In the genomic region with DNA sequence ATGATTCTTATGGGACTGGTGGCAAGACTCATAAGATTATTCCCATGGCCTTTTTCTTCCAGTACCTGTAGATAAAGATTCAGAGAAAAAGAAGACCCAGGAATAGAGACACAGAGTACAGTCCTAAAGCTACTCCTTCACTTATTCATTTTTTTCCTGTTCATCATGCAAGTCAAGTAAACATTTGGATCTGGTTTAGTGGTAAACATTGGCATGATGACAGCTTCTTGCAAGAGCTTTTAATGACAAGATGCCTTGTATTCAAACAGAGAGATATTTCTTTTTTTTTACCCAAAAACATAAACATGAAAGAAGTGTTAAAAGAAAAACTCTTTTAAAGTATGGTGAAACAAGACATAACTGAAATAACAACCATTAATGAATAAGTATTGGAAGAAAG, we compare ENCODE assay signal across 20 cellular contexts. TPM values are rescaled to one million over a fixed set of nuclear protein-coding genes. Genes with fewer than 3 reads are reported as not detected.
DNase-seq lines count a peak whose midpoint lies in the region; ATAC-seq and TF ChIP-seq lines count a peak whose summit lies in the region.
"Had no signal": no experiment of that assay in that cellular context is flagged by ENCODE, and none has a peak within 500 bp of the region (broad histone marks: within the 10 kb centered on the region; RNA-seq: fewer than 3 reads in every experiment).

No MANE protein-coding gene starts in this region.

- H2BK15ac ChIP-seq in mesenchymal stem cell (ENCODE audit: low read depth, poor library complexity, severe bottlenecking): no peak overlapping the region

- H4K8ac ChIP-seq in mesenchymal stem cell (ENCODE audit: low read length): no peak overlapping the region

- H3K4ac ChIP-seq in mesenchymal stem cell (ENCODE audit: low read depth in 1 of 2, low read length in 2 of 2): no peak overlapping the region

- H3K27ac ChIP-seq in PC-3 (ENCODE audit: low read length) (no peak overlapping the region), mesenchymal stem cell (ENCODE audit: low read length, poor library complexity, severe bottlenecking) (no peak overlapping the region), OCI-LY7 (ENCODE audit: low read depth, low read length, poor library complexity, severe bottlenecking) (no peak overlapping the region)

- POLR2A ChIA-PET in PC-3 (lab: Charles Lee; ENCODE audit: unreplicated experiment): no interaction called here
- POLR2A ChIA-PET in OCI-LY7 (lab: Charles Lee): interaction anchor here (0.7 to 1.4 kb wide), 2 partner anchors 15 to 111 kb away, joined by 3 to 4 read pairs; no protein-coding TSS in a partner anchor

- no peak overlapping the region for H2AK5ac ChIP-seq in mesenchymal stem cell (ENCODE audit: low read length, severe bottlenecking)

- H3K79me1 ChIP-seq in mesenchymal stem cell (replicated peaks; ENCODE audit: low read length, poor library complexity, severe bottlenecking): no peaks in the 10 kb centered on the region

- H3K4me1 ChIP-seq in PC-3 (ENCODE audit: insufficient read depth, low read length): no peaks in the 10 kb centered on the region
- H3K4me1 ChIP-seq in mesenchymal stem cell (ENCODE audit: control insufficient read depth, insufficient read depth, low read depth, low read length): no peaks in the 10 kb centered on the region
- H3K4me1 ChIP-seq in OCI-LY7 (ENCODE audit: insufficient read depth, low read length, poor library complexity, severe bottlenecking): no peaks in the 10 kb centered on the region

- no peak overlapping the region for H3K23ac ChIP-seq in mesenchymal stem cell (ENCODE audit: low read length in 2 of 2)

- H3K27me3 ChIP-seq in PC-3 (ENCODE audit: low read length): peaks cover 11% of the 10 kb centered on the region
- peaks cover 36 to 43% of the 10 kb centered on the region in 2 experiments for H3K27me3 ChIP-seq in mesenchymal stem cell (ENCODE audit: control insufficient read depth in 1 of 2, insufficient read depth in 1 of 2, low read length in 2 of 2)

- H4K91ac ChIP-seq in mesenchymal stem cell (ENCODE audit: low read length): no peak overlapping the region

- H3K79me2 ChIP-seq in PC-3 (ENCODE audit: low read length) (no peaks in the 10 kb centered on the region), OCI-LY7 (ENCODE audit: insufficient read depth, low read depth, low read length) (no peaks in the 10 kb centered on the region)

- TF ChIP-seq CTCF in AG10803 (conservative IDR thresholded peaks at IDR 0.05; ENCODE audit: low read length) (no peak), PC-3 (conservative IDR thresholded peaks at IDR 0.05; ENCODE audit: low read depth, low read length) (no peak), fibroblast of mammary gland (conservative IDR thresholded peaks at IDR 0.05; ENCODE audit: control insufficient read depth, insufficient read depth, low read depth, low read length) (no peak), OCI-LY7 (conservative IDR thresholded peaks at IDR 0.05; ENCODE audit: low read length) (no peak)

- ATAC-seq in PC-3: no peak
- no peak for ATAC-seq in HG02623 (IDR thresholded peaks at IDR 0.05; ENCODE audit: unreplicated experiment)
- no peak for ATAC-seq in GM19452 (IDR thresholded peaks at IDR 0.05; ENCODE audit: unreplicated experiment)
- ATAC-seq: GM12878, GM23338 had no signal

- H3K36me3 ChIP-seq in PC-3 (ENCODE audit: low read depth, low read length) (no peaks in the 10 kb centered on the region), mesenchymal stem cell (ENCODE audit: control insufficient read depth in 1 of 2, insufficient read depth in 2 of 2, low read depth in 1 of 2, low read length in 2 of 2) (no peaks in the 10 kb centered on the region), OCI-LY7 (ENCODE audit: insufficient read depth, low read length) (no peaks in the 10 kb centered on the region)

- no peaks in the 10 kb centered on the region for H3K9me2 ChIP-seq in PC-3 (replicated peaks; ENCODE audit: low read length)
- H3K9me2 ChIP-seq in OCI-LY7 (ENCODE audit: insufficient read depth, low read length): no peaks in the 10 kb centered on the region

- no peak overlapping the region for H2BK12ac ChIP-seq in mesenchymal stem cell (ENCODE audit: low read length in 2 of 2)

- no peak overlapping the region for H3K14ac ChIP-seq in mesenchymal stem cell (ENCODE audit: low read length in 2 of 2)

- BruUV-seq in PC-3 (replicated peaks; lab: Mats Ljungman, UMichigan) (no TSS peak), OCI-LY7 (replicated peaks; lab: Mats Ljungman, UMichigan) (no TSS peak)

- CTCF ChIA-PET in PC-3 (lab: Charles Lee): no interaction called here
- CTCF ChIA-PET in OCI-LY7 (lab: Charles Lee; ENCODE audit: unreplicated experiment): no interaction called here

- no peak overlapping the region for H2BK5ac ChIP-seq in mesenchymal stem cell (ENCODE audit: low read depth, low read length, poor library complexity, severe bottlenecking)

- no peak overlapping the region for H3K9ac ChIP-seq in PC-3 (ENCODE audit: low read length)
- H3K9ac ChIP-seq in mesenchymal stem cell (ENCODE audit: low read length): no peak overlapping the region

- peak; percentile 31 for DNase-seq in AG10803 (ENCODE audit: low read depth)
- peak; percentile 30 for DNase-seq in PC-3
- peak; percentile 15 for DNase-seq in fibroblast of mammary gland (ENCODE audit: low read depth)
- DNase-seq in mesenchymal stem cell: peak; percentile 69
- DNase-seq in OCI-LY7 (ENCODE audit: low spot score): no peak
- no peak for DNase-seq in NCI-H2107 (lab: John Stamatoyannopoulos, UW)
- DNase-seq: 8988T; C1 segment of cervical spinal cord; Calu3; CD4-positive, alpha-beta T cell; DMS 273 treated with DMSO at 0.1 percent for 48 hours; H7 had no signal

- H2AFZ ChIP-seq in PC-3 (ENCODE audit: low read length): no peak overlapping the region
- no peak overlapping the region for H2AFZ ChIP-seq in mesenchymal stem cell (ENCODE audit: low read depth, low read length)
- no peak overlapping the region for H2AFZ ChIP-seq in OCI-LY7 (ENCODE audit: low read length)
- H2AFZ ChIP-seq: GM23338 had no signal

- no peak overlapping the region for H3K18ac ChIP-seq in mesenchymal stem cell (ENCODE audit: low read depth in 1 of 2, low read length in 2 of 2)

- H4K20me1 ChIP-seq in PC-3 (ENCODE audit: low read length): no peaks in the 10 kb centered on the region
- H4K20me1 ChIP-seq in OCI-LY7 (ENCODE audit: insufficient read depth, low read length): no peaks in the 10 kb centered on the region

- H2BK120ac ChIP-seq in mesenchymal stem cell (ENCODE audit: low read depth, low read length): no peak overlapping the region

- H3K4me3 ChIP-seq in AG10803 (ENCODE audit: low read length): no peak overlapping the region
- H3K4me3 ChIP-seq in PC-3 (ENCODE audit: low read length): no peak overlapping the region
- H3K4me3 ChIP-seq in fibroblast of mammary gland (ENCODE audit: control insufficient read depth, low read depth, low read length): no peak overlapping the region
- H3K4me3 ChIP-seq in mesenchymal stem cell (ENCODE audit: insufficient read depth in 1 of 2, low read depth in 1 of 2, low read length in 2 of 2): no peak overlapping the region
- no peak overlapping the region for H3K4me3 ChIP-seq in OCI-LY7 (ENCODE audit: low read depth, low read length, poor library complexity, severe bottlenecking)
- H3K4me3 ChIP-seq: GM12878, GM23338 had no signal

- no peaks in the 10 kb centered on the region for H3F3A ChIP-seq in PC-3 (ENCODE audit: low read length, unreplicated experiment)

- intact Hi-C loops in PC-3 (cut with micrococcal nuclease) (no loop called here), OCI-LY7 (cut with micrococcal nuclease; ENCODE audit: unreplicated experiment) (no loop called here)

- no peak overlapping the region for H3K4me2 ChIP-seq in PC-3 (ENCODE audit: low read length)
- H3K4me2 ChIP-seq in mesenchymal stem cell (ENCODE audit: low read length, poor library complexity, severe bottlenecking): no peak overlapping the region
- H3K4me2 ChIP-seq in OCI-LY7 (ENCODE audit: low read length): no peak overlapping the region
- H3K4me2 ChIP-seq: GM23338 had no signal

- H3K9me3 ChIP-seq in PC-3 (ENCODE audit: low read length): no peaks in the 10 kb centered on the region
- no peaks in the 10 kb centered on the region for H3K9me3 ChIP-seq in mesenchymal stem cell (ENCODE audit: control insufficient read depth, low read length)
- no peaks in the 10 kb centered on the region for H3K9me3 ChIP-seq in OCI-LY7 (ENCODE audit: low read length)

RNA-seq across cellular contexts. Expression of a gene that starts 20.2 kb away (rescaled TPM):
- not detected in 2 replicates for total RNA-seq in PC-3 (2014; rRNA removed)
- not detected for polyA plus RNA-seq in mesenchymal stem cell (2013, experiment 1 of 2)
- polyA plus RNA-seq in mesenchymal stem cell (2013, experiment 2 of 2): not detected
- not detected in 2 replicates for total RNA-seq in OCI-LY7 (2014; rRNA removed; shearing (Covaris generic))
- not detected in 2 replicates for total RNA-seq in OCI-LY7 (2022)
- total RNA-seq: B cell; Calu3; CD4-positive, alpha-beta T cell; Daoy; G401; H7; HepG2 had no signal
- polyA plus RNA-seq: HepG2 had no signal

RNA-seq across cellular contexts. Expression of a gene that starts 20.7 kb away (rescaled TPM):
- total RNA-seq in PC-3 (2014; rRNA removed) (not detected in 2 replicates), OCI-LY7 (2022) (not detected in 2 replicates)
- polyA plus RNA-seq in mesenchymal stem cell (2013, experiment 1 of 2): not detected
- polyA plus RNA-seq in mesenchymal stem cell (2013, experiment 2 of 2): not detected
- not detected in 2 replicates for total RNA-seq in OCI-LY7 (2014; rRNA removed; shearing (Covaris generic))
- total RNA-seq: B cell, Calu3, Daoy, G401, GM12878, GM23338, H7, HepG2 had no signal
- polyA plus RNA-seq: GM12878, GM23338, HepG2 had no signal

Comparison
In these comparisons a context has a peak if more than half of its experiments do, and no peak if none do; other contexts are left out.
1. DNase-seq: peak in AG10803 (single experiment), PC-3 (single experiment), fibroblast of mammary gland (single experiment) and mesenchymal stem cell (single experiment); none in OCI-LY7 (single experiment) and NCI-H2107 (single experiment).